Comparison of ENCODE assay signal across 28 cellular contexts in the genomic region with DNA sequence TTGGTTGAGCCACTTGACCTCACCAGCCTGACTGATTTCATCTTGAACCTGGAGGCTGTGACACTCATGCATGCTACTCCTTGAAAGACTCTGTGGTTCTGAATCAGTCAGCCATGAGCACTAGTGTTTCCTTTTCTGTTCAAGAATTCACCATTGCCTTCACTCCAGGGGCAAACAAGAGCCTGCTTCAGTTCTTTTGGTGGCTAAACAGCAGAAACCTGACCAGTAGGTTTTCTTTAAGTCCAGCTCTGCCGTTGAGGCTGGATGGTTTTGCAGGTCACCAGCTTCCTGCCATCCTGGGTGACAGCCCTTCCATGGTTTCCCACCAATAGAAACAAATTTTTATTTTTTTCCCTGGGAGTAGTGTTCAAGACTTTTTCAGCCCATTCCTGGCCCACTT.
"Had no signal": no experiment of that assay in that cellular context is flagged by ENCODE, and none has a peak within 500 bp of the region (broad histone marks: within the 10 kb centered on the region; RNA-seq: fewer than 3 reads in every experiment).

No MANE protein-coding gene starts in this region.

- H3K27me3 ChIP-seq: ascending aorta, cardiac muscle cell had no signal

- H3K4me1 ChIP-seq: ascending aorta had no signal

- H3K4me3 ChIP-seq: ascending aorta, cardiac muscle cell had no signal

- H3K36me3 ChIP-seq: ascending aorta, cardiac muscle cell had no signal

- H3K27ac ChIP-seq: ascending aorta, cardiac muscle cell, VCaP had no signal

- H3K9me3 ChIP-seq: ascending aorta had no signal

- DNase-seq: activated B cell treated with CpG ODN at 0.5 μM for 24 hours; activated CD4-positive, alpha-beta memory T cell treated with anti-CD3 and anti-CD28 coated beads, Interleukin-2, amount 10 ng/mL, durations not matched to agents 7 days and 5 days; activated CD4-positive, alpha-beta T cell treated with anti-CD3 and anti-CD28 coated beads for 4 hours; activated CD4-positive, alpha-beta T cell treated with anti-CD3 and anti-CD28 coated beads, Interleukin-2, amount 10 ng/mL, durations not matched to agents 7 days and 5 days; activated CD4-positive, alpha-beta T cell treated with anti-CD3 and anti-CD28 coated beads, Interleukin-2, amount 50 U/mL, for 48 hours; activated CD4-positive, CD25-positive, alpha-beta regulatory T cell treated with anti-CD3 and anti-CD28 coated beads, Interleukin-2, amount 50 U/mL, for 72 hours; activated CD8-positive, alpha-beta memory T cell treated with anti-CD3 and anti-CD28 coated beads for 24 hours; activated CD8-positive, alpha-beta memory T cell treated with anti-CD3 and anti-CD28 coated beads, Interleukin-2, amount 10 ng/mL, durations not matched to agents 7 days and 5 days; activated CD8-positive, alpha-beta memory T cell treated with anti-CD3 and anti-CD28 coated beads, Interleukin-2, amount 50 U/mL, for 48 hours; activated CD8-positive, alpha-beta T cell treated with anti-CD3 and anti-CD28 coated beads, Interleukin-2, amount 10 ng/mL, durations not matched to agents 7 days and 5 days; activated effector memory CD4-positive, alpha-beta T cell treated with Interleukin-2 at 50 U/mL for 16 hours; activated gamma-delta T cell; activated naive CD4-positive, alpha-beta T cell treated with anti-CD3 and anti-CD28 coated beads, Interleukin-2, amount 10 ng/mL, durations not matched to agents 7 days and 5 days; activated naive CD4-positive, alpha-beta T cell treated with Interleukin-2 at 50 U/mL for 16 hours; activated naive CD8-positive, alpha-beta T cell treated with anti-CD3 and anti-CD28 coated beads, Interleukin-2, amount 10 ng/mL, durations not matched to agents 7 days and 5 days; activated naive CD8-positive, alpha-beta T cell treated with anti-CD3 and anti-CD28 coated beads, Interleukin-2, amount 50 U/mL, for 24 hours; activated T-cell treated with anti-CD3 and anti-CD28 coated beads, Interleukin-2, amount 50 U/mL, for 24 hours; activated T-cell treated with anti-CD3 and anti-CD28 coated beads, Interleukin-2, amount 50 U/mL, for 48 hours; amygdala; anterior cingulate cortex; caudate nucleus; cerebellar nuclear complex; T-helper 1 cell; T-helper 2 cell; T-helper 9 cell had no signal
